Comparison of ENCODE assay signal across 10 cellular contexts in the genomic region with DNA sequence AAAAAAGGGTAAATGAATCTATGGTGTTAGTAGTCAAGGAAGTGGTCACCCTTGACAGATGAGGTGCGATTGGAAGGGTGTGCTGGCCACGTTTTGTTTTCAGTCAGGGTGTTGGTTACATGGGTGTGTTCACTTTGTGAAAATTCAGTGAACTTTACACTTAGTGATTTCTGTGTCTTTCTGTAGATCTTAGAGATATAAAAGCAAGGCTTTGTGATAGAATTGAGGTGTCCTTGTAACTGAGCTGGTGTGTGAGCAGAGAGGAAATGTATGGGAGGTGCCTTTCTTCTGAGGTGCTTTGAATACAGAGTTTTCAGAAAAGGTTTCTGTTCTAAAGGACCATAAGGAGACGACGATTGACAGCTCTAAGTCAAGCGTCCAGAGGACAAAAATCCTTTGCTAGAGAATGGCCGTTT.
DNase-seq lines count a peak whose midpoint lies in the region; ATAC-seq and TF ChIP-seq lines count a peak whose summit lies in the region.
"Had no signal": no experiment of that assay in that cellular context is flagged by ENCODE, and none has a peak within 500 bp of the region (broad histone marks: within the 10 kb centered on the region; RNA-seq: fewer than 3 reads in every experiment).

No MANE protein-coding gene starts in this region.

- peak; percentile 38 for DNase-seq in activated T-helper 1 cell treated with Interleukin-2 at 50 U/mL for 16 hours (ENCODE audit: low read depth)
- DNase-seq in stimulated activated CD8-positive, alpha-beta memory T cell treated with anti-CD3 and anti-CD28 coated beads, Interleukin-4, amount 100 ng/mL, for 1 hour (ENCODE audit: low read depth in 2 of 2, low spot score in 1 of 2), result peak; percentile 13 to 25
- no peak for DNase-seq in C1 segment of cervical spinal cord (lab: John Stamatoyannopoulos, UW)
- DNase-seq in kidney tubule cell (ENCODE audit: low spot score), result no peak
- DNase-seq in osteoblast (ENCODE audit: insufficient read length, low spot score, missing footprints), result no peak
- DNase-seq in foreskin fibroblast, result no peak

- no peak overlapping the region for H2AFZ ChIP-seq in osteoblast (ENCODE audit: low read length)

- TF ChIP-seq CTCF in osteoblast (IDR thresholded peaks at IDR 0.05; ENCODE audit: extremely low read depth, low read depth, low read length) (no peak), foreskin fibroblast (IDR thresholded peaks at IDR 0.05; ENCODE audit: low read depth, low read length) (no peak)

- H3K9me3 ChIP-seq in osteoblast (ENCODE audit: low read depth, low read length), result no peaks in the 10 kb centered on the region
- H3K9me3 ChIP-seq: HAP-1 had no signal

- no peaks in the 10 kb centered on the region for H3K27me3 ChIP-seq in osteoblast (ENCODE audit: insufficient read depth, low read length)

- no peaks in the 10 kb centered on the region for H4K20me1 ChIP-seq in osteoblast (ENCODE audit: insufficient read depth, low read length)

- peaks cover 6% of the 10 kb centered on the region for H3K4me1 ChIP-seq in osteoblast (ENCODE audit: insufficient read depth, low read length)

- ATAC-seq in GM19455 (IDR thresholded peaks at IDR 0.05; ENCODE audit: unreplicated experiment) (peak; percentile 80), HG03095 (IDR thresholded peaks at IDR 0.05; ENCODE audit: unreplicated experiment) (peak; percentile 79)

- no peak overlapping the region for H3K27ac ChIP-seq in osteoblast (ENCODE audit: low read depth, low read length)
- H3K27ac ChIP-seq: SK-N-MC had no signal

- no peaks in the 10 kb centered on the region for H3K79me2 ChIP-seq in osteoblast (ENCODE audit: insufficient read depth, low read length)

- no peak overlapping the region for H3K4me3 ChIP-seq in osteoblast (ENCODE audit: insufficient read depth, low read length)
- no peak overlapping the region for H3K4me3 ChIP-seq in foreskin fibroblast (ENCODE audit: low read depth in 1 of 2, low read length in 2 of 2)
- H3K4me3 ChIP-seq: HAP-1, SK-N-MC had no signal

- H3K36me3 ChIP-seq in osteoblast (ENCODE audit: insufficient read depth, low read length), result no peaks in the 10 kb centered on the region
- H3K36me3 ChIP-seq: HAP-1 had no signal

- no peak overlapping the region for H3K4me2 ChIP-seq in osteoblast (ENCODE audit: insufficient read depth, low read length)

Comparison
In these comparisons a context has a peak if more than half of its experiments do, and no peak if none do; other contexts are left out.
1. DNase-seq: peak in activated T-helper 1 cell treated with Interleukin-2 at 50 U/mL for 16 hours (single experiment) and stimulated activated CD8-positive, alpha-beta memory T cell treated with anti-CD3 and anti-CD28 coated beads, Interleukin-4, amount 100 ng/mL, for 1 hour (2 of 2); none in C1 segment of cervical spinal cord (0 of 14), kidney tubule cell (single experiment), osteoblast (single experiment) and foreskin fibroblast (0 of 2).